17 cellular contexts compared by ENCODE assay signal in genomic region chr2:217071416-217071815, GRCh38.
"Had no signal": no experiment of that assay in that cellular context is flagged by ENCODE, and none has a peak within 500 bp of the region (broad histone marks: within the 10 kb centered on the region; RNA-seq: fewer than 3 reads in every experiment).

No MANE protein-coding gene starts in this region.

- H3K9me3 ChIP-seq: ovary, sigmoid colon, stomach, testis had no signal

- H3K27me3 ChIP-seq: ovary, sigmoid colon, stomach, testis had no signal

- H3K4me3 ChIP-seq: lung, ovary, sigmoid colon, stomach, testis had no signal

- FAIRE-seq: astrocyte, bronchial epithelial cell had no signal

- H3K27ac ChIP-seq: ovary, sigmoid colon, testis had no signal

- DNase-seq: activated CD4-positive, alpha-beta T cell treated with anti-CD3 and anti-CD28 coated beads, Interleukin-2, amount 50 U/mL, for 1 hour; activated naive CD4-positive, alpha-beta T cell treated with Interleukin-2 at 50 U/mL for 16 hours; erythroblast; left colon; naive B cell; ovary; sigmoid colon; stimulated activated CD4-positive, alpha-beta T cell treated with anti-CD3 and anti-CD28 coated beads, Interleukin-12 subunit alpha, Interleukin-12 subunit beta, amount 100 ng/mL, for 4 hours; stimulated activated CD4-positive, alpha-beta T cell treated with anti-CD3 and anti-CD28 coated beads, Interleukin-2, amount 100 ng/mL, for 24 hours; stomach; SW 1271; testis had no signal

- H3K36me3 ChIP-seq: ovary, sigmoid colon, stomach had no signal

- ATAC-seq: activated CD4-positive, CD25-positive, alpha-beta regulatory T cell treated with anti-CD3 and anti-CD28 coated beads, Interleukin-2, amount 50 U/mL, for 24 hours; activated T-helper 17 cell treated with anti-CD3 and anti-CD28 coated beads, Interleukin-2, amount 50 U/mL, for 72 hours; left colon had no signal
